In genomic region chr16:8849411-8850011, GRCh38 we compare ENCODE assay signal across 1 cellular context.
TF ChIP-seq lines count a peak whose summit lies in the region.

No MANE protein-coding gene starts in this region.

TF ChIP-seq in HepG2, 621 proteins besides CTCF, POLR2A, EP300 and RAD21 (continues in another document):
- TF ChIP-seq TERF1 (CRISPR knock-in tag; IDR thresholded peaks at IDR 0.05) (no peak), HES4 (CRISPR knock-in tag; IDR thresholded peaks at IDR 0.05; ENCODE audit: borderline replicate concordance) (no peak), ZFY (CRISPR knock-in tag; IDR thresholded peaks at IDR 0.05) (no peak; the same call in 1 of the 2 replicates), ZNF780A (CRISPR knock-in tag; IDR thresholded peaks at IDR 0.05) (no peak), TCF12 (IDR thresholded peaks at IDR 0.05) (no peak), TCF12 (CRISPR knock-in tag; IDR thresholded peaks at IDR 0.05) (no peak), RBM22 (optimal IDR thresholded peaks at IDR 0.05; ENCODE audit: low read length) (peak; percentile 68), AGO2 (optimal IDR thresholded peaks at IDR 0.05; ENCODE audit: low read depth, low read length) (peak; percentile 93), FIP1L1 (IDR thresholded peaks at IDR 0.05; ENCODE audit: borderline replicate concordance, insufficient read depth, low read depth, low read length) (no peak), NRL (CRISPR knock-in tag; IDR thresholded peaks at IDR 0.05; ENCODE audit: borderline replicate concordance) (no peak), ZNF672 (CRISPR knock-in tag; IDR thresholded peaks at IDR 0.05) (no peak), ZC3H13 (CRISPR knock-in tag; IDR thresholded peaks at IDR 0.05) (no peak), ZNF615 (CRISPR knock-in tag; IDR thresholded peaks at IDR 0.05; ENCODE audit: borderline replicate concordance) (no peak), LBX2 (CRISPR knock-in tag; IDR thresholded peaks at IDR 0.05; ENCODE audit: borderline replicate concordance) (no peak), HMGA1 (CRISPR knock-in tag; conservative IDR thresholded peaks at IDR 0.05) (no peak), HIC2 (CRISPR knock-in tag; IDR thresholded peaks at IDR 0.05; ENCODE audit: low read depth) (no peak), MTF2 (CRISPR knock-in tag; IDR thresholded peaks at IDR 0.05; ENCODE audit: borderline replicate concordance) (no peak), ZNF691 (CRISPR knock-in tag; IDR thresholded peaks at IDR 0.05; ENCODE audit: borderline replicate concordance, low read depth) (no peak), SSRP1 (CRISPR knock-in tag; IDR thresholded peaks at IDR 0.05) (peak; percentile 34; the same call in 1 of the 2 replicates), PBX3 (CRISPR knock-in tag; IDR thresholded peaks at IDR 0.05; ENCODE audit: borderline replicate concordance) (no peak), ZNF282 (IDR thresholded peaks at IDR 0.05; ENCODE audit: partially characterized antibody) (no peak), ZNF768 (CRISPR knock-in tag; IDR thresholded peaks at IDR 0.05) (peak; percentile 21; the same call in 1 of the 2 replicates), ZNF7 (CRISPR knock-in tag; IDR thresholded peaks at IDR 0.05) (no peak), ZNF256 (CRISPR knock-in tag; conservative IDR thresholded peaks at IDR 0.05) (no peak), HNRNPK (IDR thresholded peaks at IDR 0.05; ENCODE audit: low read depth, low read length, poor library complexity, severe bottlenecking) (no peak), ZNF326 (CRISPR knock-in tag; IDR thresholded peaks at IDR 0.05; ENCODE audit: borderline replicate concordance) (no peak), CAMTA2 (CRISPR knock-in tag; IDR thresholded peaks at IDR 0.05; ENCODE audit: borderline replicate concordance) (peak; percentile 39; the same call in 1 of the 2 replicates), PBX2 (CRISPR knock-in tag; IDR thresholded peaks at IDR 0.05) (no peak), ZNF17 (CRISPR knock-in tag; IDR thresholded peaks at IDR 0.05) (no peak), ZBTB37 (CRISPR knock-in tag; IDR thresholded peaks at IDR 0.05) (no peak), REL (CRISPR knock-in tag; conservative IDR thresholded peaks at IDR 0.05) (peak; percentile 71; the same call in 1 of the 2 replicates), SPEN (CRISPR knock-in tag; IDR thresholded peaks at IDR 0.05; ENCODE audit: low read depth) (no peak), NFYB (CRISPR knock-in tag; IDR thresholded peaks at IDR 0.05) (no peak), MIER3 (CRISPR knock-in tag; IDR thresholded peaks at IDR 0.05; ENCODE audit: borderline replicate concordance) (no peak), DZIP1 (CRISPR knock-in tag; IDR thresholded peaks at IDR 0.05) (no peak), TBP (CRISPR knock-in tag; IDR thresholded peaks at IDR 0.05) (no peak), ONECUT2 (CRISPR knock-in tag; IDR thresholded peaks at IDR 0.05) (no peak), HIVEP1 (CRISPR knock-in tag; IDR thresholded peaks at IDR 0.05) (no peak; the same call in 1 of the 2 replicates), SP4 (CRISPR knock-in tag; IDR thresholded peaks at IDR 0.05) (0 out of 2 replicates have a peak, but pooled peaks have one; percentile 36), JUND (CRISPR knock-in tag; IDR thresholded peaks at IDR 0.05) (no peak), SRY (CRISPR knock-in tag; IDR thresholded peaks at IDR 0.05) (no peak; the same call in 1 of the 2 replicates), ZFP91 (CRISPR knock-in tag; IDR thresholded peaks at IDR 0.05; ENCODE audit: borderline replicate concordance) (no peak), POLR2G (IDR thresholded peaks at IDR 0.05; ENCODE audit: low read depth, low read length) (peak; percentile 37), ZXDC (CRISPR knock-in tag; IDR thresholded peaks at IDR 0.05) (0 out of 2 replicates have a peak, but pooled peaks have one; percentile 12), KDM5A (IDR thresholded peaks at IDR 0.05; ENCODE audit: borderline replicate concordance, low read length) (no peak), MAZ (IDR thresholded peaks at IDR 0.05; ENCODE audit: borderline replicate concordance, low read depth, low read length) (no peak), MAZ (CRISPR knock-in tag; IDR thresholded peaks at IDR 0.05; ENCODE audit: low read depth) (no peak), ATF4 (CRISPR knock-in tag; IDR thresholded peaks at IDR 0.05) (0 out of 4 replicates have a peak, but pooled peaks of 1 of the 2 experiments have one; percentile 7), ZBTB38 (CRISPR knock-in tag; IDR thresholded peaks at IDR 0.05) (peak; percentile 32; the same call in 1 of the 2 replicates), MZF1 (CRISPR knock-in tag; IDR thresholded peaks at IDR 0.05; ENCODE audit: borderline replicate concordance) (no peak), ZNF34 (CRISPR knock-in tag; IDR thresholded peaks at IDR 0.05; ENCODE audit: borderline replicate concordance) (no peak), ZNF776 (CRISPR knock-in tag; IDR thresholded peaks at IDR 0.05) (no peak), ZNF225 (CRISPR knock-in tag; IDR thresholded peaks at IDR 0.05) (peak; percentile 30; the same call in 1 of the 2 replicates), ZNF766 (CRISPR knock-in tag; IDR thresholded peaks at IDR 0.05; ENCODE audit: borderline replicate concordance) (no peak), YY1 (IDR thresholded peaks at IDR 0.05; ENCODE audit: insufficient read depth, insufficient replicate concordance, low read depth, low read length) (no peak)
